ENCODE assay signal across 1 cellular context in the genomic region with DNA sequence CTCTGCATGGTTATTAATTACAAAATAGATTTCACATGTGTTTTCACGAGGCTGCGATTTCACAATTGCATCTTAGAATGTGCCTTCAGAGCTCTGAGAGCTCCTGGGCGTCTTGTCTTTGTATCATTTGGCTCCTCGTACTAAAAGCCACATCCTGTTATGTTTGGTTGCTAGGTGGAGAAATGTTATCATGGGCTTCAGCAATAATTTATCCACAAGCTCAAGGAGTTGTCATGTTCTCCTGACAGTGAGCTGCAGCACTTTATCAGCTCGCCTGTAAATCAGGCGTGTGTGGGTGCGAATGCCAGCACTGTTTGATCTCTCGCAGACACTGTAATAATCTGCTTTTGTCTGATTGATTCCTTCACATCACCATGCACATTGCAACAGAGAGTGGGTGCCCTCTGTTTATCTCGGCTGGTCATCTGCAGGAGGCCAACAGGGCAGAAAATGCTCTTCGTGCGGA.
A peak's percentile ranks its signal among the peaks of the same experiment; 100 is the strongest.
TF ChIP-seq lines count a peak whose summit lies in the region.

No MANE protein-coding gene starts in this region.

TF ChIP-seq in K562, 482 proteins besides CTCF, POLR2A, EP300 and RAD21 (continued from another document and continues in another):
- TF ChIP-seq, protein P1, sequence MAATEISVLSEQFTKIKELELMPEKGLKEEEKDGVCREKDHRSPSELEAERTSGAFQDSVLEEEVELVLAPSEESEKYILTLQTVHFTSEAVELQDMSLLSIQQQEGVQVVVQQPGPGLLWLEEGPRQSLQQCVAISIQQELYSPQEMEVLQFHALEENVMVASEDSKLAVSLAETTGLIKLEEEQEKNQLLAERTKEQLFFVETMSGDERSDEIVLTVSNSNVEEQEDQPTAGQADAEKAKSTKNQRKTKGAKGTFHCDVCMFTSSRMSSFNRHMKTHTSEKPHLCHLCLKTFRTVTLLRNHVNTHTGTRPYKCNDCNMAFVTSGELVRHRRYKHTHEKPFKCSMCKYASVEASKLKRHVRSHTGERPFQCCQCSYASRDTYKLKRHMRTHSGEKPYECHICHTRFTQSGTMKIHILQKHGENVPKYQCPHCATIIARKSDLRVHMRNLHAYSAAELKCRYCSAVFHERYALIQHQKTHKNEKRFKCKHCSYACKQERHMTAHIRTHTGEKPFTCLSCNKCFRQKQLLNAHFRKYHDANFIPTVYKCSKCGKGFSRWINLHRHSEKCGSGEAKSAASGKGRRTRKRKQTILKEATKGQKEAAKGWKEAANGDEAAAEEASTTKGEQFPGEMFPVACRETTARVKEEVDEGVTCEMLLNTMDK (IDR thresholded peaks at IDR 0.05; ENCODE audit: borderline replicate concordance, insufficient read depth, low read depth, low read length, poor library complexity, severe bottlenecking) = no peak
- no peak for TF ChIP-seq ZNF57 (CRISPR knock-in tag; IDR thresholded peaks at IDR 0.05)
- TF ChIP-seq ZFPM2 (CRISPR knock-in tag; IDR thresholded peaks at IDR 0.05) = no peak
- no peak for TF ChIP-seq HDAC6 (IDR thresholded peaks at IDR 0.05; ENCODE audit: low read depth, low read length)
- no peak for TF ChIP-seq JUNB (CRISPR knock-in tag; conservative IDR thresholded peaks at IDR 0.05)
- no peak for TF ChIP-seq ZNF561 (CRISPR knock-in tag; conservative IDR thresholded peaks at IDR 0.05)
- no peak for TF ChIP-seq POLR2AphosphoS5 (IDR thresholded peaks at IDR 0.05; ENCODE audit: control insufficient read depth, insufficient read depth, low read depth, low read length)
- TF ChIP-seq, protein P2, sequence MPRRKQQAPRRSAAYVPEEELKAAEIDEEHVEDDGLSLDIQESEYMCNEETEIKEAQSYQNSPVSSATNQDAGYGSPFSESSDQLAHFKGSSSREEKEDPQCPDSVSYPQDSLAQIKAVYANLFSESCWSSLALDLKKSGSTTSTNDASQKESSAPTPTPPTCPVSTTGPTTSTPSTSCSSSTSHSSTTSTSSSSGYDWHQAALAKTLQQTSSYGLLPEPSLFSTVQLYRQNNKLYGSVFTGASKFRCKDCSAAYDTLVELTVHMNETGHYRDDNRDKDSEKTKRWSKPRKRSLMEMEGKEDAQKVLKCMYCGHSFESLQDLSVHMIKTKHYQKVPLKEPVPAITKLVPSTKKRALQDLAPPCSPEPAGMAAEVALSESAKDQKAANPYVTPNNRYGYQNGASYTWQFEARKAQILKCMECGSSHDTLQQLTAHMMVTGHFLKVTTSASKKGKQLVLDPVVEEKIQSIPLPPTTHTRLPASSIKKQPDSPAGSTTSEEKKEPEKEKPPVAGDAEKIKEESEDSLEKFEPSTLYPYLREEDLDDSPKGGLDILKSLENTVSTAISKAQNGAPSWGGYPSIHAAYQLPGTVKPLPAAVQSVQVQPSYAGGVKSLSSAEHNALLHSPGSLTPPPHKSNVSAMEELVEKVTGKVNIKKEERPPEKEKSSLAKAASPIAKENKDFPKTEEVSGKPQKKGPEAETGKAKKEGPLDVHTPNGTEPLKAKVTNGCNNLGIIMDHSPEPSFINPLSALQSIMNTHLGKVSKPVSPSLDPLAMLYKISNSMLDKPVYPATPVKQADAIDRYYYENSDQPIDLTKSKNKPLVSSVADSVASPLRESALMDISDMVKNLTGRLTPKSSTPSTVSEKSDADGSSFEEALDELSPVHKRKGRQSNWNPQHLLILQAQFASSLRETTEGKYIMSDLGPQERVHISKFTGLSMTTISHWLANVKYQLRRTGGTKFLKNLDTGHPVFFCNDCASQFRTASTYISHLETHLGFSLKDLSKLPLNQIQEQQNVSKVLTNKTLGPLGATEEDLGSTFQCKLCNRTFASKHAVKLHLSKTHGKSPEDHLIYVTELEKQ (CRISPR knock-in tag; IDR thresholded peaks at IDR 0.05) = no peak
- TF ChIP-seq, protein P3, sequence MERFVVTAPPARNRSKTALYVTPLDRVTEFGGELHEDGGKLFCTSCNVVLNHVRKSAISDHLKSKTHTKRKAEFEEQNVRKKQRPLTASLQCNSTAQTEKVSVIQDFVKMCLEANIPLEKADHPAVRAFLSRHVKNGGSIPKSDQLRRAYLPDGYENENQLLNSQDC (CRISPR knock-in tag; IDR thresholded peaks at IDR 0.05) = no peak
- peak; percentile 48 for TF ChIP-seq TEAD4 (IDR thresholded peaks at IDR 0.05; ENCODE audit: low read length)
- TF ChIP-seq TEAD4 (CRISPR knock-in tag; IDR thresholded peaks at IDR 0.05; ENCODE audit: borderline replicate concordance) = no peak
- TF ChIP-seq FOSL1 (tag; conservative IDR thresholded peaks at IDR 0.05) = no peak
- no peak for TF ChIP-seq CHD1 (IDR thresholded peaks at IDR 0.05; ENCODE audit: low read length)
- TF ChIP-seq FUS (optimal IDR thresholded peaks at IDR 0.05; ENCODE audit: low read depth, low read length) = no peak
- TF ChIP-seq, protein P4, sequence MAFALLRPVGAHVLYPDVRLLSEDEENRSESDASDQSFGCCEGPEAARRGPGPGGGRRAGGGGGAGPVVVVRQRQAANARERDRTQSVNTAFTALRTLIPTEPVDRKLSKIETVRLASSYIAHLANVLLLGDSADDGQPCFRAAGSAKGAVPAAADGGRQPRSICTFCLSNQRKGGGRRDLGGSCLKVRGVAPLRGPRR (CRISPR knock-in tag; IDR thresholded peaks at IDR 0.05) = no peak
- no peak for TF ChIP-seq ZNF764 (CRISPR knock-in tag; IDR thresholded peaks at IDR 0.05; ENCODE audit: low read depth)
- TF ChIP-seq FOXJ2 (tag; IDR thresholded peaks at IDR 0.05) = no peak
- TF ChIP-seq POLR2AphosphoS2 (IDR thresholded peaks at IDR 0.05; ENCODE audit: low read length) = no peak
- no peak for TF ChIP-seq EWSR1 (IDR thresholded peaks at IDR 0.05; ENCODE audit: borderline replicate concordance, low read depth, partially characterized antibody)
- 0 out of 2 replicates have a peak, but pooled peaks have one; percentile 34 for TF ChIP-seq DPF2 (IDR thresholded peaks at IDR 0.05)
- TF ChIP-seq RCOR1 (IDR thresholded peaks at IDR 0.05; ENCODE audit: borderline replicate concordance in 1 of 2, low read depth in 2 of 2, low read length in 2 of 2) = 0 out of 4 replicates have a peak, but pooled peaks of 1 of the 2 experiments have one; percentile 28
- peak; percentile 83 for TF ChIP-seq CEBPB (tag; IDR thresholded peaks at IDR 0.05)
- no peak for TF ChIP-seq DMBX1 (CRISPR knock-in tag; IDR thresholded peaks at IDR 0.05; ENCODE audit: borderline replicate concordance)
- no peak for TF ChIP-seq NFE2L1 (tag; IDR thresholded peaks at IDR 0.05; ENCODE audit: borderline replicate concordance, low read depth)
- TF ChIP-seq YY1 (IDR thresholded peaks at IDR 0.05; ENCODE audit: borderline replicate concordance in 1 of 3, control insufficient read depth in 1 of 3, extremely low read depth in 1 of 3, insufficient read depth in 3 of 3, insufficient read length in 1 of 3, insufficient replicate concordance in 2 of 3, low read depth in 1 of 3, low read length in 2 of 3) = no peak
- no peak for TF ChIP-seq STAG1 (CRISPR knock-in tag; IDR thresholded peaks at IDR 0.05; ENCODE audit: borderline replicate concordance)
- TF ChIP-seq BRD4 (IDR thresholded peaks at IDR 0.05) = no peak
- TF ChIP-seq, protein P5, sequence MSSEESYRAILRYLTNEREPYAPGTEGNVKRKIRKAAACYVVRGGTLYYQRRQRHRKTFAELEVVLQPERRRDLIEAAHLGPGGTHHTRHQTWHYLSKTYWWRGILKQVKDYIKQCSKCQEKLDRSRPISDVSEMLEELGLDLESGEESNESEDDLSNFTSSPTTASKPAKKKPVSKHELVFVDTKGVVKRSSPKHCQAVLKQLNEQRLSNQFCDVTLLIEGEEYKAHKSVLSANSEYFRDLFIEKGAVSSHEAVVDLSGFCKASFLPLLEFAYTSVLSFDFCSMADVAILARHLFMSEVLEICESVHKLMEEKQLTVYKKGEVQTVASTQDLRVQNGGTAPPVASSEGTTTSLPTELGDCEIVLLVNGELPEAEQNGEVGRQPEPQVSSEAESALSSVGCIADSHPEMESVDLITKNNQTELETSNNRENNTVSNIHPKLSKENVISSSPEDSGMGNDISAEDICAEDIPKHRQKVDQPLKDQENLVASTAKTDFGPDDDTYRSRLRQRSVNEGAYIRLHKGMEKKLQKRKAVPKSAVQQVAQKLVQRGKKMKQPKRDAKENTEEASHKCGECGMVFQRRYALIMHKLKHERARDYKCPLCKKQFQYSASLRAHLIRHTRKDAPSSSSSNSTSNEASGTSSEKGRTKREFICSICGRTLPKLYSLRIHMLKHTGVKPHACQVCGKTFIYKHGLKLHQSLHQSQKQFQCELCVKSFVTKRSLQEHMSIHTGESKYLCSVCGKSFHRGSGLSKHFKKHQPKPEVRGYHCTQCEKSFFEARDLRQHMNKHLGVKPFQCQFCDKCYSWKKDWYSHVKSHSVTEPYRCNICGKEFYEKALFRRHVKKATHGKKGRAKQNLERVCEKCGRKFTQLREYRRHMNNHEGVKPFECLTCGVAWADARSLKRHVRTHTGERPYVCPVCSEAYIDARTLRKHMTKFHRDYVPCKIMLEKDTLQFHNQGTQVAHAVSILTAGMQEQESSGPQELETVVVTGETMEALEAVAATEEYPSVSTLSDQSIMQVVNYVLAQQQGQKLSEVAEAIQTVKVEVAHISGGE (CRISPR knock-in tag; IDR thresholded peaks at IDR 0.05) = no peak
- TF ChIP-seq ZNF212 (CRISPR knock-in tag; IDR thresholded peaks at IDR 0.05) = no peak
- no peak for TF ChIP-seq ETV5 (CRISPR knock-in tag; IDR thresholded peaks at IDR 0.05; ENCODE audit: low read depth)
- TF ChIP-seq, protein P6, sequence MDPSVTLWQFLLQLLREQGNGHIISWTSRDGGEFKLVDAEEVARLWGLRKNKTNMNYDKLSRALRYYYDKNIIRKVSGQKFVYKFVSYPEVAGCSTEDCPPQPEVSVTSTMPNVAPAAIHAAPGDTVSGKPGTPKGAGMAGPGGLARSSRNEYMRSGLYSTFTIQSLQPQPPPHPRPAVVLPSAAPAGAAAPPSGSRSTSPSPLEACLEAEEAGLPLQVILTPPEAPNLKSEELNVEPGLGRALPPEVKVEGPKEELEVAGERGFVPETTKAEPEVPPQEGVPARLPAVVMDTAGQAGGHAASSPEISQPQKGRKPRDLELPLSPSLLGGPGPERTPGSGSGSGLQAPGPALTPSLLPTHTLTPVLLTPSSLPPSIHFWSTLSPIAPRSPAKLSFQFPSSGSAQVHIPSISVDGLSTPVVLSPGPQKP (CRISPR knock-in tag; IDR thresholded peaks at IDR 0.05) = no peak
- no peak for TF ChIP-seq POU5F1 (IDR thresholded peaks at IDR 0.05; ENCODE audit: borderline replicate concordance, low read depth, low read length, partially characterized antibody)
- TF ChIP-seq HDAC1 (IDR thresholded peaks at IDR 0.05) = no peak
- TF ChIP-seq PHTF2 (CRISPR knock-in tag; IDR thresholded peaks at IDR 0.05) = no peak
- TF ChIP-seq SNIP1 (IDR thresholded peaks at IDR 0.05; ENCODE audit: low read depth) = no peak
- TF ChIP-seq, protein P7, sequence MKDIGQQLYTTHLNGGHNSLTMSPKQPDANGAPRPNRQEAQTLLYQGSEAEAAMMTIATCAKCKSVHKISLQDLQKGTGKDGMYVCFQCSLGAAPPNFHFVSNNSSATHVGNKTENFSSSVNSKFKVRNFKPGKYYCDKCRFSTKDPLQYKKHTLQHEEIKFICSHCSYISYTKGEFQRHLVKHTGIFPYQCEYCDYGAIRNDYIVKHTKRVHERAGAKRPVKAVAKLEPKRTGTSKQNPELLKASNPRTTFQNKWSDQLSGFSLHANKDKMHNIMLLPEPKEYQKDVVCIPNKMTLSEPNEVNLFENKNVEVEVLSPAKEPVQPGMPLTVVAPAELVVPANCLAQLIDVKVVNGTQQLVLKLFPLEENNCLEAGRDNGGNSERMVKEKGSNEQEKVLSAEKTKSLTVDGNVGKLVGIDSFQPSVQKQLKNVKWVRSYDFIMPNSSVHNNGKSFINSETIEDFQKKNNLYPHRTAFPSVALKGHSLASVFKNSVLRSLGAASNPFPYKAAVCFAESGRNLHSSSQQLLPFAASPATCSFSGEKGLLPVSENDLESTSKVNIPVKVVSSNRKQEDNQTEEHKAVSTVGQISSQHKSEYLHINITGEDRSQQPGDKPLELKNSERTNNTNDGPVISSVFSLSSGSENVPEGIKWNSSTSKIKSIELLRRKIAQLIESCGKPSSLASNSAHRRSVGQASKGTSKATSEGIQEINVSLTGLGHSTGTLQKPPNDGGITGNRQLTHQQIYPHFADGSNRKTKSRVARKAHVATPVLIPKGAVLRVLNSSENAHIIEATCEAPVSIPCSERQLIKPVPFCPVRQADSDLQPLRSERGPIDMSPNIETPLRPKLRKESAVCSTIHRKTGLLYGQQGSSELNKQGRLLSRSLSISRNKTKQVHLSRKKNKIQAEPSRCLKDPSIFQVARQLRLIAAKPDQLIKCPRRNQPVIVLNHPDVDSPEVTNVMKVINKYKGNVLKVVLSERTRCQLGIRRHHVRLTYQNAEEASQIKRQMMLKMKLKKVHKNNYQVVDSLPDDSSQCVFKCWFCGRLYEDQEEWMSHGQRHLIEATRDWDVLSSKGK (CRISPR knock-in tag; IDR thresholded peaks at IDR 0.05) = no peak
- no peak for TF ChIP-seq CBX8 (IDR thresholded peaks at IDR 0.05; ENCODE audit: borderline replicate concordance, extremely low read depth, low read depth, low read length, poor library complexity, severe bottlenecking)
- no peak for TF ChIP-seq HNRNPL (IDR thresholded peaks at IDR 0.05; ENCODE audit: low read depth, low read length)
- TF ChIP-seq, protein P8, sequence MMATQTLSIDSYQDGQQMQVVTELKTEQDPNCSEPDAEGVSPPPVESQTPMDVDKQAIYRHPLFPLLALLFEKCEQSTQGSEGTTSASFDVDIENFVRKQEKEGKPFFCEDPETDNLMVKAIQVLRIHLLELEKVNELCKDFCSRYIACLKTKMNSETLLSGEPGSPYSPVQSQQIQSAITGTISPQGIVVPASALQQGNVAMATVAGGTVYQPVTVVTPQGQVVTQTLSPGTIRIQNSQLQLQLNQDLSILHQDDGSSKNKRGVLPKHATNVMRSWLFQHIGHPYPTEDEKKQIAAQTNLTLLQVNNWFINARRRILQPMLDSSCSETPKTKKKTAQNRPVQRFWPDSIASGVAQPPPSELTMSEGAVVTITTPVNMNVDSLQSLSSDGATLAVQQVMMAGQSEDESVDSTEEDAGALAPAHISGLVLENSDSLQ (IDR thresholded peaks at IDR 0.05) = peak; percentile 78
- TF ChIP-seq MTA1 (IDR thresholded peaks at IDR 0.05; ENCODE audit: borderline replicate concordance) = no peak
- no peak for TF ChIP-seq XRCC3 (IDR thresholded peaks at IDR 0.05)
- TF ChIP-seq, protein P9, sequence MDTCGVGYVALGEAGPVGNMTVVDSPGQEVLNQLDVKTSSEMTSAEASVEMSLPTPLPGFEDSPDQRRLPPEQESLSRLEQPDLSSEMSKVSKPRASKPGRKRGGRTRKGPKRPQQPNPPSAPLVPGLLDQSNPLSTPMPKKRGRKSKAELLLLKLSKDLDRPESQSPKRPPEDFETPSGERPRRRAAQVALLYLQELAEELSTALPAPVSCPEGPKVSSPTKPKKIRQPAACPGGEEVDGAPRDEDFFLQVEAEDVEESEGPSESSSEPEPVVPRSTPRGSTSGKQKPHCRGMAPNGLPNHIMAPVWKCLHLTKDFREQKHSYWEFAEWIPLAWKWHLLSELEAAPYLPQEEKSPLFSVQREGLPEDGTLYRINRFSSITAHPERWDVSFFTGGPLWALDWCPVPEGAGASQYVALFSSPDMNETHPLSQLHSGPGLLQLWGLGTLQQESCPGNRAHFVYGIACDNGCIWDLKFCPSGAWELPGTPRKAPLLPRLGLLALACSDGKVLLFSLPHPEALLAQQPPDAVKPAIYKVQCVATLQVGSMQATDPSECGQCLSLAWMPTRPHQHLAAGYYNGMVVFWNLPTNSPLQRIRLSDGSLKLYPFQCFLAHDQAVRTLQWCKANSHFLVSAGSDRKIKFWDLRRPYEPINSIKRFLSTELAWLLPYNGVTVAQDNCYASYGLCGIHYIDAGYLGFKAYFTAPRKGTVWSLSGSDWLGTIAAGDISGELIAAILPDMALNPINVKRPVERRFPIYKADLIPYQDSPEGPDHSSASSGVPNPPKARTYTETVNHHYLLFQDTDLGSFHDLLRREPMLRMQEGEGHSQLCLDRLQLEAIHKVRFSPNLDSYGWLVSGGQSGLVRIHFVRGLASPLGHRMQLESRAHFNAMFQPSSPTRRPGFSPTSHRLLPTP (IDR thresholded peaks at IDR 0.05; ENCODE audit: borderline replicate concordance, extremely low read depth, insufficient read length) = no peak
- TF ChIP-seq ZKSCAN1 (IDR thresholded peaks at IDR 0.05; ENCODE audit: low read depth, low read length) = no peak
- TF ChIP-seq SRSF3 (IDR thresholded peaks at IDR 0.05; ENCODE audit: insufficient read depth, low read length) = no peak
